ENCODE assay signal across 9 cellular contexts in genomic region chr7:138979988-138980574, GRCh38. TPM values are rescaled to one million over a fixed set of nuclear protein-coding genes. Genes with fewer than 3 reads are reported as not detected.
DNase-seq lines count a peak whose midpoint lies in the region; ATAC-seq and TF ChIP-seq lines count a peak whose summit lies in the region.
"Had no signal": no experiment of that assay in that cellular context is flagged by ENCODE, and none has a peak within 500 bp of the region (broad histone marks: within the 10 kb centered on the region; RNA-seq: fewer than 3 reads in every experiment).

No MANE protein-coding gene starts in this region.

- H3K9me3 ChIP-seq in PC-9 (ENCODE audit: insufficient read depth, low read depth), result no peaks in the 10 kb centered on the region
- H3K9me3 ChIP-seq in fibroblast of lung (ENCODE audit: control insufficient read depth, insufficient read depth, low read depth, low read length), result no peaks in the 10 kb centered on the region

- TF ChIP-seq CTCF in GM12864 (IDR thresholded peaks at IDR 0.05; ENCODE audit: low read depth, low read length, missing control alignments) (no peak), PC-9 (conservative IDR thresholded peaks at IDR 0.05) (no peak), fibroblast of lung (conservative IDR thresholded peaks at IDR 0.05 in 1 of 2, IDR thresholded peaks at IDR 0.05 in 1 of 2; ENCODE audit: low read depth in 1 of 2, low read length in 2 of 2) (no peak), retinal pigment epithelial cell (conservative IDR thresholded peaks at IDR 0.05; ENCODE audit: low read depth, low read length) (no peak)

- H3K27ac ChIP-seq in PC-9 (no peak overlapping the region), fibroblast of lung (ENCODE audit: insufficient read depth, low read length) (no peak overlapping the region)

- POLR2A ChIA-PET in PC-9 (lab: Charles Lee; ENCODE audit: unreplicated experiment), result interaction anchor here (0.5 to 1.1 kb wide), 2 partner anchors 25 to 89 kb away, joined by 5 to 8 read pairs; no protein-coding TSS in a partner anchor

- peaks cover 25% of the 10 kb centered on the region for H3K4me1 ChIP-seq in PC-9 (replicated peaks; ENCODE audit: insufficient read depth)
- H3K4me1 ChIP-seq in fibroblast of lung (ENCODE audit: control insufficient read depth, extremely low read depth, insufficient read depth, low read length), result peaks cover 3% of the 10 kb centered on the region

- H3K36me3 ChIP-seq in PC-9 (ENCODE audit: low read depth) (no peaks in the 10 kb centered on the region), fibroblast of lung (ENCODE audit: control insufficient read depth, insufficient read depth, low read length) (no peaks in the 10 kb centered on the region)

- TSS peak; percentile 59 for BruUV-seq in PC-9 (replicated peaks; lab: Mats Ljungman, UMichigan)

- no peaks in the 10 kb centered on the region for H3K9me2 ChIP-seq in PC-9 (ENCODE audit: insufficient read depth)

- intact Hi-C loops in PC-9 (cut with micrococcal nuclease; ENCODE audit: unreplicated experiment), result loop anchor here (1.0 to 5.0 kb wide), 2 partner anchors 43 to 94 kb away; no protein-coding TSS in a partner anchor
- intact Hi-C loops in left colon (cut with DNase I, micrococcal nuclease), result no loop called here

- H4K20me1 ChIP-seq in PC-9 (ENCODE audit: insufficient read depth) (no peaks in the 10 kb centered on the region; the same call in 1 of the 2 replicates), fibroblast of lung (ENCODE audit: control insufficient read depth, extremely low read depth, insufficient read depth, low read length) (no peaks in the 10 kb centered on the region)

- peak overlapping the region; percentile 46; the same call in 1 of the 2 replicates for H3K4me3 ChIP-seq in GM12864 (ENCODE audit: low read depth, low read length)
- peak overlapping the region; percentile 73 for H3K4me3 ChIP-seq in PC-9
- H3K4me3 ChIP-seq in fibroblast of lung (replicated peaks in 1 of 4; ENCODE audit: control extremely low read depth in 1 of 4, insufficient read depth in 1 of 4, low read depth in 3 of 4, low read length in 4 of 4), result peak overlapping the region; percentile 25 to 79 (median 52)
- H3K4me3 ChIP-seq in retinal pigment epithelial cell (ENCODE audit: low read length), result peak overlapping the region; percentile 83

- peaks cover 20% of the 10 kb centered on the region; the same call in 1 of the 2 replicates for H3F3A ChIP-seq in PC-9 (ENCODE audit: insufficient read depth, low read depth)

- H2AFZ ChIP-seq in PC-9 (peak overlapping the region; percentile 89), fibroblast of lung (ENCODE audit: low read length) (no peak overlapping the region)

- no peaks in the 10 kb centered on the region for H3K27me3 ChIP-seq in PC-9 (ENCODE audit: insufficient read depth, low read depth)
- no peaks in the 10 kb centered on the region for H3K27me3 ChIP-seq in fibroblast of lung (ENCODE audit: control insufficient read depth, insufficient read depth, low read length)

- H3K9ac ChIP-seq in fibroblast of lung (ENCODE audit: insufficient read depth, low read length), result no peak overlapping the region

- CTCF ChIA-PET in PC-9 (lab: Charles Lee), result interaction anchor here (2.5 kb wide), 1 partner anchor 94 kb away, joined by 11 read pairs; no protein-coding TSS in a partner anchor

- in situ Hi-C loops in KBM-7 (cut with MboI; ENCODE audit: low pct_unique_long_range_greater_than_20kb, low sequenced_read_pairs), result no loop called here

- no peak for ATAC-seq in HG03025 (IDR thresholded peaks at IDR 0.05; ENCODE audit: low FRiP score, unreplicated experiment)
- ATAC-seq in left colon, result no peak

- H3K79me2 ChIP-seq in PC-9 (ENCODE audit: low read depth), result peaks cover 50% of the 10 kb centered on the region
- no peaks in the 10 kb centered on the region for H3K79me2 ChIP-seq in fibroblast of lung (ENCODE audit: control insufficient read depth, insufficient read depth, low read length)

- H3K4me2 ChIP-seq in PC-9, result peak overlapping the region; percentile 78
- H3K4me2 ChIP-seq in fibroblast of lung (ENCODE audit: extremely low read depth, insufficient read depth, low read length), result peak overlapping the region; percentile 92

- DNase-seq in GM12864 (ENCODE audit: low read depth), result no peak
- no peak for DNase-seq in PC-9
- peak in 1 of 2 donors; percentile 45 for DNase-seq in fibroblast of lung (ENCODE audit: low read depth in 2 of 2)
- no peak for DNase-seq in retinal pigment epithelial cell (ENCODE audit: low read depth)
- no peak for DNase-seq in KBM-7
- DNase-seq in COLO668 (lab: John Stamatoyannopoulos, UW; ENCODE audit: unreplicated experiment), result no peak
- DNase-seq in left colon, result no peak
- DNase-seq: stimulated activated CD4-positive, alpha-beta T cell treated with anti-CD3 and anti-CD28 coated beads, Interleukin-4, amount 100 ng/mL, for 4 hours had no signal

RNA-seq across cellular contexts. Expression of gene KIAA1549, which starts 1.1 kb away (rescaled TPM):
- total RNA-seq in PC-9 (2021) (20.2 and 26.6 TPM in 2 replicates), fibroblast of lung (0.66 and 0.77 TPM in 2 replicates), left colon (1 to 10 TPM; 2.7 to 3.3 TPM)
- 0.48 and 1.5 TPM in 2 replicates for polyA plus RNA-seq in fibroblast of lung
- 1.1 and 2.3 TPM in 2 replicates for polyA plus RNA-seq in fibroblast of lung (2012)
- 4.2 and 7.1 TPM in 2 replicates for polyA minus RNA-seq in fibroblast of lung (ENCODE audit: low replicate concordance)

RNA-seq across cellular contexts. Expression of gene ZC3HAV1L, which starts 55.8 kb away (rescaled TPM):
- 34.2 and 34.8 TPM in 2 replicates for total RNA-seq in PC-9 (2021)
- total RNA-seq in fibroblast of lung, result 5.3 and 8.5 TPM in 2 replicates
- polyA plus RNA-seq in fibroblast of lung, result 5.1 and 8.9 TPM in 2 replicates
- 2.4 and 4.2 TPM in 2 replicates for polyA plus RNA-seq in fibroblast of lung (2012)
- polyA minus RNA-seq in fibroblast of lung (ENCODE audit: low replicate concordance), result 4.3 and 5.0 TPM in 2 replicates
- 1 to 10 TPM; 6.3 to 7.0 TPM for total RNA-seq in left colon
